In genomic region chr13:43846496-43846895, GRCh38 we compare ENCODE assay signal across 28 cellular contexts. TPM values are rescaled to one million over a fixed set of nuclear protein-coding genes. Genes with fewer than 3 reads are reported as not detected.
DNase-seq lines count a peak whose midpoint lies in the region; ATAC-seq and TF ChIP-seq lines count a peak whose summit lies in the region.
"Had no signal": no experiment of that assay in that cellular context is flagged by ENCODE, and none has a peak within 500 bp of the region (broad histone marks: within the 10 kb centered on the region; RNA-seq: fewer than 3 reads in every experiment).

No MANE protein-coding gene starts in this region.

- no peak for ATAC-seq in mucosa of descending colon
- ATAC-seq in GM21619 (IDR thresholded peaks at IDR 0.05; ENCODE audit: unreplicated experiment), result no peak
- ATAC-seq: activated CD8-positive, alpha-beta T cell treated with anti-CD3 and anti-CD28 coated beads, Interleukin-2, amount 10 ng/mL, durations not matched to agents 7 days and 5 days; heart left ventricle; right lobe of liver; SK-N-SH treated with all-trans-retinoic acid at 6 μM for 48 hours; stimulated activated memory B cell treated with anti-CD40 and anti-IgM and Interleukin-4, amounts not matched to agents 10 μg/mL and 1 μg/mL and 100 μg/mL, for 72 hours; T-helper 17 cell had no signal

- H3K4me1 ChIP-seq in mucosa of descending colon (ENCODE audit: low read depth), result no peaks in the 10 kb centered on the region
- H3K4me1 ChIP-seq: esophagus squamous epithelium had no signal

- intact Hi-C loops in mucosa of descending colon (cut with DNase I, micrococcal nuclease), result no loop called here
- intact Hi-C loops in head of caudate nucleus (cut with DNase I), result no loop called here

- H3K4me3 ChIP-seq in foreskin fibroblast (ENCODE audit: low read depth in 1 of 2, low read length in 2 of 2), result no peak overlapping the region
- H3K4me3 ChIP-seq in mucosa of descending colon, result no peak overlapping the region
- H3K4me3 ChIP-seq: ascending aorta, esophagus squamous epithelium, heart left ventricle, lung, right lobe of liver had no signal

- no peaks in the 10 kb centered on the region for H3K36me3 ChIP-seq in mucosa of descending colon (ENCODE audit: low read depth)
- H3K36me3 ChIP-seq: ascending aorta, right lobe of liver had no signal

- DNase-seq in DMS 273 (lab: John Stamatoyannopoulos, UW; ENCODE audit: unreplicated experiment) (peak; percentile 11), DMS 273 treated with DMSO at 0.1 percent for 48 hours (lab: John Stamatoyannopoulos, UW) (no peak), astrocyte of the hippocampus (ENCODE audit: low read depth, low spot score) (peak; percentile 43), foreskin fibroblast (peak; percentile 30 to 72), mucosa of descending colon (no peak), amygdala (lab: John Stamatoyannopoulos, UW) (no peak), head of caudate nucleus (no peak)
- DNase-seq: activated CD4-positive, CD25-positive, alpha-beta regulatory T cell treated with anti-CD3 and anti-CD28 coated beads, Interleukin-2, amount 50 U/mL, for 72 hours; activated CD8-positive, alpha-beta T cell treated with anti-CD3 and anti-CD28 coated beads, Interleukin-2, amount 10 ng/mL, durations not matched to agents 7 days and 5 days; central memory CD4-positive, alpha-beta T cell; dermis blood vessel endothelial cell; DMS53; esophagus squamous epithelium; GDM1; heart left ventricle; kidney glomerular epithelial cell; MV-4-11; NCI-H1436 treated with DMSO at 0.1 percent for 48 hours; posterior cingulate gyrus; right lobe of liver; stimulated activated CD4-positive, alpha-beta T cell treated with anti-CD3 and anti-CD28 coated beads, Interleukin-4, amount 100 ng/mL, for 4 hours; T-helper 17 cell had no signal

- TF ChIP-seq CTCF in foreskin fibroblast (IDR thresholded peaks at IDR 0.05; ENCODE audit: low read depth, low read length) (no peak), mucosa of descending colon (IDR thresholded peaks at IDR 0.05) (no peak)

- H3K9me3 ChIP-seq in mucosa of descending colon, result peaks cover 13% of the 10 kb centered on the region
- H3K9me3 ChIP-seq: right lobe of liver had no signal

RNA-seq across cellular contexts. Expression of gene CCDC122, which starts 33.0 kb away (rescaled TPM):
- 10 to 100 TPM in 2 of 3 donors, 1 to 10 TPM in 1; 8.0 to 17.1 (median 10.9) TPM for total RNA-seq in mucosa of descending colon

RNA-seq across cellular contexts. Expression of gene LACC1, which starts 33.2 kb away (rescaled TPM):
- total RNA-seq in mucosa of descending colon, result 10 to 100 TPM; 10.1 to 17.3 (median 13.2) TPM

RNA-seq across cellular contexts. Expression of gene ENOX1, which starts 59.7 kb away (rescaled TPM):
- total RNA-seq in mucosa of descending colon, result 1 to 10 TPM in 2 of 3 donors, under 1 TPM in 1; 0.35 to 9.8 (median 1.2) TPM
- total RNA-seq: B cell, T-helper 17 cell had no signal

Comparison
In these comparisons a context has a peak if more than half of its experiments do, and no peak if none do; other contexts are left out.
1. DNase-seq: peak in DMS 273 (single experiment), astrocyte of the hippocampus (single experiment) and foreskin fibroblast (2 of 2); none in DMS 273 treated with DMSO at 0.1 percent for 48 hours (single experiment), mucosa of descending colon (0 of 3), amygdala (0 of 56) and head of caudate nucleus (0 of 42).